Comparison of ENCODE assay signal across 9 cellular contexts in the genomic region with DNA sequence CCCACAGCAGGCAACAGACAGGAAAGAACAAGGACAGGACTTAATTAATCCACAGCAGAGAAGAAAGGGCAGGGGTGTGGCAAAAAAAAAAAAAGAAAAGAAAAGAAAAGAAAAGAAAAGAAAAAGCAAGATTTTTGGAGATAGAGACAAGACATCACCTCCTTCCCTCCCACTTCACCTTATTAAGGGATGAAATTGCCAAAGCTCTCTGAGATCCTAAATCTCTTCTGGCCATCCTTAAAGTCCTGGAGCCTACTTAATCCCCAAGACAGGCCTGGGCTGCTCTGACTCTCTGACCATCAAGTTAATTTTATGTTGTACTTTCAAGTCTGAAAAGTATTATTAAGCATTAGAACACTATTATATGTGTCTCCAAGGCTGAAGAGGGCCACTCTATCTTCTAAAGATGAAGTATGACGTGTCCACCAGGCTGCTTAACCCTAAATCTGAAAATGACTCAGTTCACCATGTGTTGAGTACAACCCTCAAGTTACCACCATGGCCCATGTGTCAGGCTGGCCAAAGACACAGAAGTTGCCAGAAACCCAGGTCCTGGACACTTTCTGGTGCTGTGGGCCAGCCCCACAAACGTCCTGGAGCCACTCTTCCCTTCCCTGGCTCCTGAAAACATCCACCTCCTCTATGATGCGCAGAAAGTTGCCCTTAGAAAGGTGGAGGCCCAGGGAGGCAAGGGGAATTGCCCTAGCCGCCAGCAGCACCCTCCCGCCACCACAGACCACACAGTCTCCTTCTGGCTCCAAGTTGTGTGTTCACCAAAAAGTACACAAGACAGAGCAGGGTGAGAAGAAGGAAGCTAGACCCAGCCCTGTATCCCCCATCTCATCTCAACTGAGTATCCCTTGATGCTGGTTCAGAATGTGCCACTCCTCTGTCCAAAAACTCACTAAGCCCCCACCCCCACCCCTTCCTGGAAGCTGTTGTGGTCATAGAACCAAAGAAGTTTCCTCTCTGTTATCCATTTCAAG. TPM values are rescaled to one million over a fixed set of nuclear protein-coding genes. Genes with fewer than 3 reads are reported as not detected.
DNase-seq lines count a peak whose midpoint lies in the region; ATAC-seq, FAIRE-seq and TF ChIP-seq lines count a peak whose summit lies in the region.
"Had no signal": no experiment of that assay in that cellular context is flagged by ENCODE, and none has a peak within 500 bp of the region (broad histone marks: within the 10 kb centered on the region; RNA-seq: fewer than 3 reads in every experiment).

No MANE protein-coding gene starts in this region.

- no peak for ATAC-seq in CD4-positive, alpha-beta T cell (ENCODE audit: poor library complexity)
- ATAC-seq in K562: no peak
- peak; percentile 1 to 26 for ATAC-seq in natural killer cell treated with Interleukin-12 subunit alpha and Interleukin-12 subunit beta and Interleukin-15 and Interleukin-18, amount 100 ng/mL, for 72 hours
- no peak for ATAC-seq in GM21423 (IDR thresholded peaks at IDR 0.05; ENCODE audit: unreplicated experiment)
- no peak for ATAC-seq in GM18907 (IDR thresholded peaks at IDR 0.05; ENCODE audit: unreplicated experiment)
- no peak for ATAC-seq in HG03469 (IDR thresholded peaks at IDR 0.05; ENCODE audit: unreplicated experiment)

- intact Hi-C loops in CD4-positive, alpha-beta T cell (cut with DNase I, micrococcal nuclease): loop anchor here (2.0 to 10.0 kb wide), 4 partner anchors 21 to 661 kb away; a partner anchor contains a TSS
- intact Hi-C loops in K562 (cut with micrococcal nuclease): loop anchor here (10.0 kb wide), 2 partner anchors 49 to 119 kb away; no protein-coding TSS in a partner anchor

- H3K9me1 ChIP-seq in K562 (ENCODE audit: control insufficient read depth, insufficient read depth, low read length): no peaks in the 10 kb centered on the region

- peaks cover 49% of the 10 kb centered on the region for H3K4me1 Mint-ChIP-seq in CD4-positive, alpha-beta T cell (ENCODE audit: low read depth)
- peaks cover 43 to 48% of the 10 kb centered on the region in 2 donors for H3K4me1 Mint-ChIP-seq in natural killer cell treated with Interleukin-12 subunit alpha and Interleukin-12 subunit beta and Interleukin-15 and Interleukin-18, amount 100 ng/mL, for 72 hours (ENCODE audit: low read depth in 2 of 2)

- no peak overlapping the region for H3K27ac ChIP-seq in CD4-positive, alpha-beta T cell (ENCODE audit: low read depth, low read length)
- peak overlapping the region; percentile 34; the same call in 1 of the 3 replicates for H3K27ac ChIP-seq in K562 (ENCODE audit: extremely low read depth, low read depth, low read length)

- no peaks in the 10 kb centered on the region for H3K9me3 ChIP-seq in CD4-positive, alpha-beta T cell (ENCODE audit: control insufficient read depth, low read length)
- no peaks in the 10 kb centered on the region for H3K9me3 ChIP-seq in K562 (replicated peaks; ENCODE audit: control insufficient read depth, insufficient read depth, low read depth, low read length)

- peak overlapping the region; percentile 77 for H3K4me2 ChIP-seq in K562 (ENCODE audit: insufficient read depth, low read length)

- H3K4me3 ChIP-seq in K562: peak overlapping the region; percentile 82

- CTCF ChIA-PET in CD4-positive, alpha-beta T cell (lab: Charles Lee): interaction anchor here (1.1 to 5.6 kb wide), 4 partner anchors 20 to 304 kb away, joined by 4 to 50 read pairs (median 4); no protein-coding TSS in a partner anchor
- CTCF ChIA-PET in K562 (lab: Yijun Ruan, JAX; ENCODE audit: low intra/inter-chr PET ratio): interaction anchor here (0.5 kb wide), 1 partner anchor 295 kb away, joined by 3 read pairs; no protein-coding TSS in a partner anchor

- TF ChIP-seq CTCF in CD4-positive, alpha-beta T cell (IDR thresholded peaks at IDR 0.05): no peak
- TF ChIP-seq CTCF in K562 (IDR thresholded peaks at IDR 0.05 in 2 of 3, conservative IDR thresholded peaks at IDR 0.05 in 1 of 3; ENCODE audit: insufficient read depth in 2 of 3, low read depth in 1 of 3, low read length in 3 of 3): no peak

- in situ Hi-C loops in K562 (cut with MboI): no loop called here

- FAIRE-seq in K562 (lab: Jason Lieb, UNC): peak; percentile 54

- peak overlapping the region; percentile 84 for H3K27ac Mint-ChIP-seq in CD4-positive, alpha-beta T cell
- H3K27ac Mint-ChIP-seq in natural killer cell treated with Interleukin-12 subunit alpha and Interleukin-12 subunit beta and Interleukin-15 and Interleukin-18, amount 100 ng/mL, for 72 hours: peak overlapping the region; percentile 98 to 99

- no peaks in the 10 kb centered on the region for H3K9me3 Mint-ChIP-seq in CD4-positive, alpha-beta T cell
- H3K9me3 Mint-ChIP-seq in natural killer cell treated with Interleukin-12 subunit alpha and Interleukin-12 subunit beta and Interleukin-15 and Interleukin-18, amount 100 ng/mL, for 72 hours: no peaks in the 10 kb centered on the region

- TF ChIP-seq EP300 in K562 (IDR thresholded peaks at IDR 0.05; ENCODE audit: low read length): no peak

- no peak for TF ChIP-seq RAD21 in K562 (CRISPR knock-in tag; conservative IDR thresholded peaks at IDR 0.05 in 1 of 2, IDR thresholded peaks at IDR 0.05 in 1 of 2)

- H4K20me1 ChIP-seq in K562 (replicated peaks; ENCODE audit: control insufficient read depth, insufficient read depth, low read length): peaks cover 3% of the 10 kb centered on the region; the same call in 1 of the 2 replicates

- H3K36me3 Mint-ChIP-seq in CD4-positive, alpha-beta T cell (ENCODE audit: low read depth): peaks cover 32% of the 10 kb centered on the region
- peaks cover 20% of the 10 kb centered on the region for H3K36me3 Mint-ChIP-seq in natural killer cell treated with Interleukin-12 subunit alpha and Interleukin-12 subunit beta and Interleukin-15 and Interleukin-18, amount 100 ng/mL, for 72 hours

- DNase-seq in CD4-positive, alpha-beta T cell: peak in 7 of 10 experiments; percentile 8 to 48 (median 37)
- peak; percentile 61 for DNase-seq in RPMI7951 (ENCODE audit: low read depth)
- DNase-seq in K562 (ENCODE audit: extremely low read depth in 1 of 4, low spot score in 3 of 4): peak in 3 of 4 experiments; percentile 36 to 46 (median 39)
- peak; percentile 80 for DNase-seq in natural killer cell treated with Interleukin-12 subunit alpha and Interleukin-12 subunit beta and Interleukin-15 and Interleukin-18, amount 100 ng/mL, for 72 hours (ENCODE audit: low spot score)
- no peak for DNase-seq in islet precursor cell

- peak overlapping the region; percentile 74 to 91 for H3K9ac ChIP-seq in K562 (ENCODE audit: insufficient read depth in 1 of 2, low read depth in 2 of 2, low read length in 2 of 2)

- peaks cover 40 to 53% of the 10 kb centered on the region in 2 experiments; a peak in 4 of 5 replicates for H3K4me1 ChIP-seq in K562 (replicated peaks in 1 of 2; ENCODE audit: control insufficient read depth in 2 of 2, insufficient read depth in 2 of 2, low read length in 2 of 2)

- no peaks in the 10 kb centered on the region for H3K27me3 Mint-ChIP-seq in CD4-positive, alpha-beta T cell
- H3K27me3 Mint-ChIP-seq in natural killer cell treated with Interleukin-12 subunit alpha and Interleukin-12 subunit beta and Interleukin-15 and Interleukin-18, amount 100 ng/mL, for 72 hours: no peaks in the 10 kb centered on the region

- H2AFZ ChIP-seq in K562 (ENCODE audit: low read depth, low read length): no peak overlapping the region

- no peak for TF ChIP-seq POLR2A in K562 (conservative IDR thresholded peaks at IDR 0.05)

- H3K36me3 ChIP-seq in K562 (ENCODE audit: control insufficient read depth, insufficient read depth, low read length): peaks cover 25% of the 10 kb centered on the region; the same call in 1 of the 3 replicates

- H3K4me3 Mint-ChIP-seq in CD4-positive, alpha-beta T cell: peak overlapping the region; percentile 81
- H3K4me3 Mint-ChIP-seq in natural killer cell treated with Interleukin-12 subunit alpha and Interleukin-12 subunit beta and Interleukin-15 and Interleukin-18, amount 100 ng/mL, for 72 hours: peak overlapping the region; percentile 99

- 49% methylated on average over 5 of the region's 5 CpGs for WGBS in K562 (ENCODE audit: insufficient coverage, low coverage, missing lambda C conversion rate)

- POLR2A ChIA-PET in CD4-positive, alpha-beta T cell (lab: Charles Lee): interaction anchor here (0.7 to 8.5 kb wide), 13 partner anchors 8 to 489 kb away, joined by 3 to 195 read pairs (median 6); a partner anchor contains a TSS
- POLR2A ChIA-PET in K562 (lab: Yijun Ruan, JAX): interaction anchor here (0.6 to 3.2 kb wide), 19 partner anchors 10 to 304 kb away, joined by 3 to 36 read pairs (median 5); no protein-coding TSS in a partner anchor

- H3K27me3 ChIP-seq in CD4-positive, alpha-beta T cell (ENCODE audit: control insufficient read depth, insufficient read depth, low read length): no peaks in the 10 kb centered on the region
- no peaks in the 10 kb centered on the region for H3K27me3 ChIP-seq in K562 (ENCODE audit: control insufficient read depth in 2 of 2, insufficient read depth in 2 of 2, low read length in 2 of 2)

- no TSS peak for BruUV-seq in K562 (replicated peaks; lab: Mats Ljungman, UMichigan)

- H3K79me2 ChIP-seq in K562 (ENCODE audit: control insufficient read depth, insufficient read depth, low read length): peaks cover 33% of the 10 kb centered on the region

RNA-seq across cellular contexts. Expression of a gene that starts 2.7 kb away (rescaled TPM):
- 10 to 100 TPM; 71.3 to 71.4 TPM for total RNA-seq in CD4-positive, alpha-beta T cell
- 17.1 and 21.2 TPM in 2 replicates for total RNA-seq in RPMI7951 (2014; rRNA removed; shearing (Covaris generic))
- 6.9 and 32.4 TPM in 2 replicates for total RNA-seq in K562 (2011; cell fraction: chromatin; rRNA removed; ENCODE audit: low replicate concordance)
- total RNA-seq in K562 (2011; cell fraction: nucleolus; rRNA removed): 49.0 and 69.4 TPM in 2 replicates
- 25.5 and 31.5 TPM in 2 replicates for total RNA-seq in K562 (2011; cell fraction: nucleoplasm; rRNA removed)
- total RNA-seq in K562 (2014; rRNA removed): 2.9 and 3.3 TPM in 2 replicates
- total RNA-seq in K562 (2014; rRNA removed; fragmentation: Illumina TruSeq; extraction: Trizol): 0.29 and 0.44 TPM in 2 replicates
- 1.8 and 2.3 TPM in 2 replicates for total RNA-seq in K562 (2015; rRNA removed; fragmentation: Illumina TruSeq; extraction: Trizol)
- 7.1 and 7.5 TPM in 2 replicates for total RNA-seq in K562 (2021)
- polyA plus RNA-seq in K562 (2011; rRNA removed): 3.8 and 6.4 TPM in 2 replicates
- 11.2 and 23.7 TPM in 2 replicates for polyA plus RNA-seq in K562 (2011; cell fraction: cytosol; rRNA removed)
- polyA plus RNA-seq in K562 (2011; cell fraction: nucleus; rRNA removed): 30.0 and 38.3 TPM in 2 replicates
- 8.5 and 19.6 TPM in 2 replicates for polyA plus RNA-seq in K562 (2012)
- polyA plus RNA-seq in K562 (2014; fragmentation: Illumina TruSeq; extraction: Trizol): 1.1 and 1.4 TPM in 2 replicates
- under 1 TPM; 0.04 to 0.10 TPM for polyA plus RNA-seq in K562 (2014; fragmentation: Nextera tagmentation; extraction: Ambion mirVana)
- polyA plus RNA-seq in K562 (2014; rRNA removed): 6.2 and 7.2 TPM in 2 replicates
- polyA minus RNA-seq in K562 (2011; rRNA and poly(A)+ RNA removed): 1.2 and 1.6 TPM in 2 replicates
- polyA minus RNA-seq in K562 (2011; cell fraction: cytosol; rRNA and poly(A)+ RNA removed): 6.1 and 17.1 TPM in 2 replicates
- polyA minus RNA-seq in K562 (2011; cell fraction: nucleus; rRNA and poly(A)+ RNA removed): 33.7 and 41.5 TPM in 2 replicates
- total RNA-seq in natural killer cell treated with Interleukin-12 subunit alpha and Interleukin-12 subunit beta and Interleukin-15 and Interleukin-18, amount 100 ng/mL, for 72 hours: 100 to 1,000 TPM; 199 to 299 TPM

RNA-seq across cellular contexts. Expression of a gene that starts 15.8 kb away (rescaled TPM):
- not detected for total RNA-seq in CD4-positive, alpha-beta T cell
- not detected in 2 replicates for total RNA-seq in RPMI7951 (2014; rRNA removed; shearing (Covaris generic))
- not detected in 2 replicates for total RNA-seq in K562 (2011; cell fraction: chromatin; rRNA removed; ENCODE audit: low replicate concordance)
- total RNA-seq in K562 (2011; cell fraction: nucleolus; rRNA removed): not detected in 2 replicates
- total RNA-seq in K562 (2011; cell fraction: nucleoplasm; rRNA removed): not detected in 2 replicates
- not detected in 2 replicates for total RNA-seq in K562 (2014; rRNA removed)
- not detected in 2 replicates for total RNA-seq in K562 (2014; rRNA removed; fragmentation: Illumina TruSeq; extraction: Trizol)
- total RNA-seq in K562 (2015; rRNA removed; fragmentation: Illumina TruSeq; extraction: Trizol): not detected in 2 replicates
- not detected in 2 replicates for total RNA-seq in K562 (2021)
- not detected in 2 replicates for polyA plus RNA-seq in K562 (2011; rRNA removed)
- not detected in 2 replicates for polyA plus RNA-seq in K562 (2011; cell fraction: cytosol; rRNA removed)
- not detected in 2 replicates for polyA plus RNA-seq in K562 (2011; cell fraction: nucleus; rRNA removed)
- not detected in 2 replicates for polyA plus RNA-seq in K562 (2012)
- not detected in 2 replicates for polyA plus RNA-seq in K562 (2014; fragmentation: Illumina TruSeq; extraction: Trizol)
- not detected for polyA plus RNA-seq in K562 (2014; fragmentation: Nextera tagmentation; extraction: Ambion mirVana)
- not detected in 2 replicates for polyA plus RNA-seq in K562 (2014; rRNA removed)
- not detected in 2 replicates for polyA minus RNA-seq in K562 (2011; rRNA and poly(A)+ RNA removed)
- polyA minus RNA-seq in K562 (2011; cell fraction: cytosol; rRNA and poly(A)+ RNA removed): not detected in 2 replicates
- not detected in 2 replicates for polyA minus RNA-seq in K562 (2011; cell fraction: nucleus; rRNA and poly(A)+ RNA removed)
- not detected for total RNA-seq in natural killer cell treated with Interleukin-12 subunit alpha and Interleukin-12 subunit beta and Interleukin-15 and Interleukin-18, amount 100 ng/mL, for 72 hours
- total RNA-seq: renal cortical epithelial cell had no signal

RNA-seq across cellular contexts. Expression of a gene that starts 20.1 kb away (rescaled TPM):
- not detected for total RNA-seq in CD4-positive, alpha-beta T cell
- total RNA-seq in RPMI7951 (2014; rRNA removed; shearing (Covaris generic)): not detected in 2 replicates
- not detected in 2 replicates for total RNA-seq in K562 (2011; cell fraction: chromatin; rRNA removed; ENCODE audit: low replicate concordance)
- total RNA-seq in K562 (2011; cell fraction: nucleolus; rRNA removed): not detected in 2 replicates
- total RNA-seq in K562 (2011; cell fraction: nucleoplasm; rRNA removed): not detected in 2 replicates
- total RNA-seq in K562 (2014; rRNA removed): not detected in 2 replicates
- not detected in 2 replicates for total RNA-seq in K562 (2014; rRNA removed; fragmentation: Illumina TruSeq; extraction: Trizol)
- not detected in 2 replicates for total RNA-seq in K562 (2015; rRNA removed; fragmentation: Illumina TruSeq; extraction: Trizol)
- not detected in 2 replicates for total RNA-seq in K562 (2021)
- polyA plus RNA-seq in K562 (2011; rRNA removed): not detected in 2 replicates
- not detected in 2 replicates for polyA plus RNA-seq in K562 (2011; cell fraction: cytosol; rRNA removed)
- polyA plus RNA-seq in K562 (2011; cell fraction: nucleus; rRNA removed): not detected in 2 replicates
- not detected in 2 replicates for polyA plus RNA-seq in K562 (2012)
- not detected in 2 replicates for polyA plus RNA-seq in K562 (2014; fragmentation: Illumina TruSeq; extraction: Trizol)
- not detected for polyA plus RNA-seq in K562 (2014; fragmentation: Nextera tagmentation; extraction: Ambion mirVana)
- polyA plus RNA-seq in K562 (2014; rRNA removed): not detected in 2 replicates
- polyA minus RNA-seq in K562 (2011; rRNA and poly(A)+ RNA removed): not detected in 2 replicates
- not detected in 2 replicates for polyA minus RNA-seq in K562 (2011; cell fraction: cytosol; rRNA and poly(A)+ RNA removed)
- polyA minus RNA-seq in K562 (2011; cell fraction: nucleus; rRNA and poly(A)+ RNA removed): not detected in 2 replicates
- not detected for total RNA-seq in natural killer cell treated with Interleukin-12 subunit alpha and Interleukin-12 subunit beta and Interleukin-15 and Interleukin-18, amount 100 ng/mL, for 72 hours
- total RNA-seq: renal cortical epithelial cell had no signal

RNA-seq across cellular contexts. Expression of a gene that starts 23.0 kb away (rescaled TPM):
- not detected for total RNA-seq in CD4-positive, alpha-beta T cell
- total RNA-seq in RPMI7951 (2014; rRNA removed; shearing (Covaris generic)): not detected in 2 replicates
- not detected in 2 replicates for total RNA-seq in K562 (2011; cell fraction: chromatin; rRNA removed; ENCODE audit: low replicate concordance)
- not detected in 2 replicates for total RNA-seq in K562 (2011; cell fraction: nucleolus; rRNA removed)
- not detected in 2 replicates for total RNA-seq in K562 (2011; cell fraction: nucleoplasm; rRNA removed)
- total RNA-seq in K562 (2014; rRNA removed) (not detected in 2 replicates), K562 (2014; rRNA removed; fragmentation: Illumina TruSeq; extraction: Trizol) (not detected in 2 replicates), K562 (2015; rRNA removed; fragmentation: Illumina TruSeq; extraction: Trizol) (not detected in 2 replicates), K562 (2021) (not detected in 2 replicates)
- polyA plus RNA-seq in K562 (2011; rRNA removed) (not detected in 2 replicates), K562 (2014; fragmentation: Illumina TruSeq; extraction: Trizol) (not detected in 2 replicates), K562 (2014; fragmentation: Nextera tagmentation; extraction: Ambion mirVana) (not detected), K562 (2014; rRNA removed) (not detected in 2 replicates)
- polyA plus RNA-seq in K562 (2011; cell fraction: cytosol; rRNA removed): not detected in 2 replicates
- not detected in 2 replicates for polyA plus RNA-seq in K562 (2011; cell fraction: nucleus; rRNA removed)
- polyA plus RNA-seq in K562 (2012): not detected in 2 replicates
- not detected in 2 replicates for polyA minus RNA-seq in K562 (2011; rRNA and poly(A)+ RNA removed)
- not detected in 2 replicates for polyA minus RNA-seq in K562 (2011; cell fraction: cytosol; rRNA and poly(A)+ RNA removed)
- polyA minus RNA-seq in K562 (2011; cell fraction: nucleus; rRNA and poly(A)+ RNA removed): not detected in 2 replicates
- total RNA-seq in natural killer cell treated with Interleukin-12 subunit alpha and Interleukin-12 subunit beta and Interleukin-15 and Interleukin-18, amount 100 ng/mL, for 72 hours: not detected
- total RNA-seq: renal cortical epithelial cell had no signal

RNA-seq across cellular contexts. Expression of a gene that starts 27.8 kb away (rescaled TPM):
- total RNA-seq in CD4-positive, alpha-beta T cell: not detected
- not detected in 2 replicates for total RNA-seq in RPMI7951 (2014; rRNA removed; shearing (Covaris generic))
- total RNA-seq in K562 (2011; cell fraction: chromatin; rRNA removed; ENCODE audit: low replicate concordance): not detected in 2 replicates
- not detected in 2 replicates for total RNA-seq in K562 (2011; cell fraction: nucleolus; rRNA removed)
- total RNA-seq in K562 (2011; cell fraction: nucleoplasm; rRNA removed): not detected in 2 replicates
- not detected in 2 replicates for total RNA-seq in K562 (2014; rRNA removed)
- total RNA-seq in K562 (2014; rRNA removed; fragmentation: Illumina TruSeq; extraction: Trizol): not detected in 2 replicates
- total RNA-seq in K562 (2015; rRNA removed; fragmentation: Illumina TruSeq; extraction: Trizol): not detected in 2 replicates
- not detected in 2 replicates for total RNA-seq in K562 (2021)
- polyA plus RNA-seq in K562 (2011; rRNA removed): not detected in 2 replicates
- not detected in 2 replicates for polyA plus RNA-seq in K562 (2011; cell fraction: cytosol; rRNA removed)
- polyA plus RNA-seq in K562 (2011; cell fraction: nucleus; rRNA removed): not detected in 2 replicates
- polyA plus RNA-seq in K562 (2012): not detected in 2 replicates
- polyA plus RNA-seq in K562 (2014; fragmentation: Illumina TruSeq; extraction: Trizol): not detected in 2 replicates
- not detected for polyA plus RNA-seq in K562 (2014; fragmentation: Nextera tagmentation; extraction: Ambion mirVana)
- polyA plus RNA-seq in K562 (2014; rRNA removed): not detected in 2 replicates
- polyA minus RNA-seq in K562 (2011; rRNA and poly(A)+ RNA removed): not detected in 2 replicates
- not detected in 2 replicates for polyA minus RNA-seq in K562 (2011; cell fraction: cytosol; rRNA and poly(A)+ RNA removed)
- polyA minus RNA-seq in K562 (2011; cell fraction: nucleus; rRNA and poly(A)+ RNA removed): not detected in 2 replicates
- not detected for total RNA-seq in natural killer cell treated with Interleukin-12 subunit alpha and Interleukin-12 subunit beta and Interleukin-15 and Interleukin-18, amount 100 ng/mL, for 72 hours
- total RNA-seq: renal cortical epithelial cell had no signal

Comparison
In these comparisons a context has a peak if more than half of its experiments do, and no peak if none do; other contexts are left out.
1. ATAC-seq: peak in natural killer cell treated with Interleukin-12 subunit alpha and Interleukin-12 subunit beta and Interleukin-15 and Interleukin-18, amount 100 ng/mL, for 72 hours (2 of 2); none in CD4-positive, alpha-beta T cell (single experiment), K562 (single experiment), GM21423 (single experiment), GM18907 (single experiment) and HG03469 (single experiment).